ENCODE assay signal across 1 cellular context in genomic region chrX:150547511-150548115, GRCh38.
A peak's percentile ranks its signal among the peaks of the same experiment; 100 is the strongest.
TF ChIP-seq lines count a peak whose summit lies in the region.

No MANE protein-coding gene starts in this region.

TF ChIP-seq in HepG2, 621 proteins besides CTCF, POLR2A, EP300 and RAD21 (continued from another document and continues in another):
- no peak for TF ChIP-seq ZNF10 (CRISPR knock-in tag; IDR thresholded peaks at IDR 0.05; ENCODE audit: borderline replicate concordance, low read depth)
- no peak for TF ChIP-seq MAF1 (CRISPR knock-in tag; IDR thresholded peaks at IDR 0.05; ENCODE audit: borderline replicate concordance)
- TF ChIP-seq HMGXB4 (CRISPR knock-in tag; IDR thresholded peaks at IDR 0.05; ENCODE audit: borderline replicate concordance in 1 of 2, low read depth in 1 of 2), result no peak
- no peak for TF ChIP-seq ZSCAN22 (CRISPR knock-in tag; IDR thresholded peaks at IDR 0.05)
- no peak for TF ChIP-seq TCF7L2 (IDR thresholded peaks at IDR 0.05; ENCODE audit: low read depth, low read length)
- TF ChIP-seq ZFP90 (CRISPR knock-in tag; IDR thresholded peaks at IDR 0.05; ENCODE audit: borderline replicate concordance), result no peak
- TF ChIP-seq ZNF543 (CRISPR knock-in tag; IDR thresholded peaks at IDR 0.05), result no peak
- TF ChIP-seq ZIK1 (CRISPR knock-in tag; IDR thresholded peaks at IDR 0.05; ENCODE audit: borderline replicate concordance, low read depth), result no peak
- TF ChIP-seq ZNF503 (CRISPR knock-in tag; IDR thresholded peaks at IDR 0.05), result no peak
- no peak for TF ChIP-seq FOXC1 (CRISPR knock-in tag; IDR thresholded peaks at IDR 0.05; ENCODE audit: borderline replicate concordance)
- TF ChIP-seq UBTF (CRISPR knock-in tag; IDR thresholded peaks at IDR 0.05), result peak; percentile 41; the same call in 1 of the 2 replicates
- TF ChIP-seq KLF16 (CRISPR knock-in tag; IDR thresholded peaks at IDR 0.05), result no peak
- TF ChIP-seq TCF7 (IDR thresholded peaks at IDR 0.05; ENCODE audit: low read depth), result no peak
- no peak for TF ChIP-seq RCOR2 (CRISPR knock-in tag; IDR thresholded peaks at IDR 0.05)
- no peak for TF ChIP-seq ASH2L (IDR thresholded peaks at IDR 0.05; ENCODE audit: insufficient read length, low read depth, low read length)
- TF ChIP-seq ZNF879 (CRISPR knock-in tag; IDR thresholded peaks at IDR 0.05), result no peak
- no peak; the same call in 1 of the 2 replicates for TF ChIP-seq ZNF780A (CRISPR knock-in tag; IDR thresholded peaks at IDR 0.05)
- TF ChIP-seq FUBP1 (CRISPR knock-in tag; IDR thresholded peaks at IDR 0.05; ENCODE audit: borderline replicate concordance), result no peak
- TF ChIP-seq KDM3A (CRISPR knock-in tag; IDR thresholded peaks at IDR 0.05; ENCODE audit: low read depth), result no peak
- no peak for TF ChIP-seq E2F5 (CRISPR knock-in tag; conservative IDR thresholded peaks at IDR 0.05)
- no peak for TF ChIP-seq NCOA1 (CRISPR knock-in tag; IDR thresholded peaks at IDR 0.05)
- TF ChIP-seq NKX3-1 (CRISPR knock-in tag; IDR thresholded peaks at IDR 0.05), result no peak
- peak; percentile 60; the same call in 1 of the 2 replicates for TF ChIP-seq ESRRA (CRISPR knock-in tag; IDR thresholded peaks at IDR 0.05; ENCODE audit: low read depth)
- no peak for TF ChIP-seq ZNF367 (CRISPR knock-in tag; IDR thresholded peaks at IDR 0.05; ENCODE audit: borderline replicate concordance)
- no peak for TF ChIP-seq NFKBIZ (CRISPR knock-in tag; IDR thresholded peaks at IDR 0.05)
- no peak for TF ChIP-seq ZNF724P (CRISPR knock-in tag; IDR thresholded peaks at IDR 0.05; ENCODE audit: borderline replicate concordance)
- TF ChIP-seq BRCA1 (CRISPR knock-in tag; IDR thresholded peaks at IDR 0.05), result no peak
- no peak for TF ChIP-seq ZNF383 (CRISPR knock-in tag; IDR thresholded peaks at IDR 0.05; ENCODE audit: borderline replicate concordance)
- no peak for TF ChIP-seq REPIN1 (CRISPR knock-in tag; IDR thresholded peaks at IDR 0.05; ENCODE audit: borderline replicate concordance, low read depth)
- TF ChIP-seq ZNF629 (CRISPR knock-in tag; conservative IDR thresholded peaks at IDR 0.05), result no peak
- TF ChIP-seq MEIS2 (CRISPR knock-in tag; IDR thresholded peaks at IDR 0.05), result no peak
- TF ChIP-seq MAZ (IDR thresholded peaks at IDR 0.05; ENCODE audit: borderline replicate concordance, low read depth, low read length), result no peak
- TF ChIP-seq MAZ (CRISPR knock-in tag; IDR thresholded peaks at IDR 0.05; ENCODE audit: low read depth), result peak; percentile 50; the same call in 1 of the 2 replicates
- peak; percentile 73 for TF ChIP-seq MAX (IDR thresholded peaks at IDR 0.05)
- no peak for TF ChIP-seq ZBTB39 (CRISPR knock-in tag; IDR thresholded peaks at IDR 0.05)
- no peak for TF ChIP-seq CENPT (CRISPR knock-in tag; IDR thresholded peaks at IDR 0.05; ENCODE audit: low read depth)
- TF ChIP-seq STAT5B (CRISPR knock-in tag; IDR thresholded peaks at IDR 0.05), result no peak
- TF ChIP-seq ZBTB14 (CRISPR knock-in tag; IDR thresholded peaks at IDR 0.05), result no peak
- TF ChIP-seq ZNF639 (CRISPR knock-in tag; conservative IDR thresholded peaks at IDR 0.05), result no peak
- TF ChIP-seq RBM39 (IDR thresholded peaks at IDR 0.05; ENCODE audit: low read depth, low read length, poor library complexity, severe bottlenecking), result no peak
- no peak for TF ChIP-seq DMTF1 (CRISPR knock-in tag; IDR thresholded peaks at IDR 0.05)
- no peak for TF ChIP-seq ZMYM3 (CRISPR knock-in tag; IDR thresholded peaks at IDR 0.05)
- TF ChIP-seq IRF1 (CRISPR knock-in tag; IDR thresholded peaks at IDR 0.05; ENCODE audit: low read depth), result no peak
- TF ChIP-seq ZNF513 (CRISPR knock-in tag; conservative IDR thresholded peaks at IDR 0.05), result no peak
- no peak; the same call in 1 of the 2 replicates for TF ChIP-seq HDAC1 (CRISPR knock-in tag; IDR thresholded peaks at IDR 0.05)
- TF ChIP-seq SIN3A (IDR thresholded peaks at IDR 0.05; ENCODE audit: borderline replicate concordance, low read depth, low read length), result peak; percentile 21; the same call in 1 of the 2 replicates
